In genomic region chr13:41588899-41589298, GRCh38 we compare ENCODE assay signal across 10 cellular contexts.
DNase-seq lines count a peak whose midpoint lies in the region; ATAC-seq, FAIRE-seq and TF ChIP-seq lines count a peak whose summit lies in the region.
"Had no signal": no experiment of that assay in that cellular context is flagged by ENCODE, and none has a peak within 500 bp of the region (broad histone marks: within the 10 kb centered on the region; RNA-seq: fewer than 3 reads in every experiment).

No MANE protein-coding gene starts in this region.

- peaks cover 26% of the 10 kb centered on the region for H3K4me1 ChIP-seq in HepG2 (ENCODE audit: insufficient read depth, low read length)

- BruUV-seq in HepG2 (replicated peaks; lab: Mats Ljungman, UMichigan), result no TSS peak

- no peak for TF ChIP-seq POLR2A in HepG2 (IDR thresholded peaks at IDR 0.05; ENCODE audit: insufficient read depth in 1 of 2, low read depth in 2 of 2, low read length in 2 of 2)

- H3K36me3 ChIP-seq in BJ (ENCODE audit: control insufficient read depth, insufficient read depth, low read length), result no peaks in the 10 kb centered on the region; the same call in 1 of the 2 replicates
- peaks cover 2 to 10% of the 10 kb centered on the region in 2 experiments; a peak in 3 of 5 replicates for H3K36me3 ChIP-seq in HepG2 (replicated peaks in 1 of 2; ENCODE audit: control insufficient read depth in 1 of 2, insufficient read depth in 2 of 2, low read length in 2 of 2)

- no peaks in the 10 kb centered on the region for H3K79me2 ChIP-seq in HepG2 (ENCODE audit: insufficient read depth, low read length)

- WGBS in HepG2 (ENCODE audit: low lambda C conversion rate), result 98% methylated on average over 2 of the region's 2 CpGs

- CTCF ChIA-PET in BJ (lab: Yijun Ruan, JAX), result interaction anchor here (0.9 to 1.2 kb wide), 4 partner anchors 16 to 64 kb away, joined by 3 to 4 read pairs (median 4); no protein-coding TSS in a partner anchor
- CTCF ChIA-PET in HepG2 (lab: Yijun Ruan, JAX; ENCODE audit: low intra/inter-chr PET ratio, low total read pairs), result no interaction called here

- no peak for TF ChIP-seq RAD21 in HepG2 (CRISPR knock-in tag; IDR thresholded peaks at IDR 0.05)

- TF ChIP-seq CTCF in BJ (IDR thresholded peaks at IDR 0.05; ENCODE audit: insufficient read depth, low read depth, low read length) (no peak), HepG2 (CRISPR knock-in tag; IDR thresholded peaks at IDR 0.05) (no peak)

- H3K9ac ChIP-seq in HepG2 (ENCODE audit: insufficient read depth, low read depth, low read length), result no peak overlapping the region

- no peak overlapping the region for H2AFZ ChIP-seq in HepG2 (ENCODE audit: low read length)

- no peaks in the 10 kb centered on the region for H3K9me3 ChIP-seq in HepG2 (ENCODE audit: low read length)

- DNase-seq in BJ (ENCODE audit: low read depth), result peak; percentile 93
- peak; percentile 18 for DNase-seq in LoVo (ENCODE audit: low spot score)
- DNase-seq in activated naive CD4-positive, alpha-beta T cell treated with anti-CD3 and anti-CD28 coated beads, Interleukin-2, amount 50 U/mL, for 16 hours, result peak; percentile 48
- DNase-seq in HepG2 (ENCODE audit: low spot score), result peak; percentile 50
- no peak for DNase-seq in ecto neural progenitor cell (ENCODE audit: low spot score)
- DNase-seq: hippocampal formation had no signal

- in situ Hi-C loops in HepG2 (cut with HindIII; ENCODE audit: extremely low pct_ligation_motif_present, low pct_unique_long_range_greater_than_20kb), result no loop called here

- TF ChIP-seq EP300 in HepG2 (IDR thresholded peaks at IDR 0.05; ENCODE audit: low read depth in 2 of 2, low read length in 2 of 2) (peak in 1 of 2 experiments; percentile 76; a peak in 1 of 4 replicates), HepG2 (CRISPR knock-in tag; IDR thresholded peaks at IDR 0.05; ENCODE audit: borderline replicate concordance) (no peak)

- intact Hi-C loops in HepG2 (cut with micrococcal nuclease; ENCODE audit: unreplicated experiment), result no loop called here

- ATAC-seq in HepG2, result no peak
- no peak for ATAC-seq in GM18511 (IDR thresholded peaks at IDR 0.05; ENCODE audit: unreplicated experiment)
- no peak for ATAC-seq in HG02981 (IDR thresholded peaks at IDR 0.05; ENCODE audit: unreplicated experiment)
- no peak for ATAC-seq in HG03571 (IDR thresholded peaks at IDR 0.05; ENCODE audit: unreplicated experiment)

- peak overlapping the region; percentile 35 for H3K27ac ChIP-seq in HepG2 (ENCODE audit: extremely low read length, insufficient read depth, low read length)

- POLR2A ChIA-PET in BJ (lab: Charles Lee), result no interaction called here
- POLR2A ChIA-PET in HepG2 (lab: Yijun Ruan, JAX), result interaction anchor here (0.8 kb wide), 1 partner anchor 25 kb away, joined by 3 read pairs; no protein-coding TSS in a partner anchor

- FAIRE-seq in HepG2 (lab: Jason Lieb, UNC), result no peak
- FAIRE-seq: GM12891 had no signal

- H3K4me3 ChIP-seq in BJ (ENCODE audit: low read depth, low read length) (no peak overlapping the region), HepG2 (replicated peaks in 1 of 3; ENCODE audit: insufficient read depth in 1 of 3, low read depth in 2 of 3, low read length in 3 of 3) (no peak overlapping the region)

- H3K27me3 ChIP-seq in BJ (ENCODE audit: control insufficient read depth, insufficient read depth, low read length) (no peaks in the 10 kb centered on the region), HepG2 (ENCODE audit: control insufficient read depth in 1 of 2, insufficient read depth in 2 of 2, low read length in 2 of 2) (no peaks in the 10 kb centered on the region)

- no peak overlapping the region for H3K4me2 ChIP-seq in HepG2 (ENCODE audit: low read depth, low read length)

- H4K20me1 ChIP-seq in HepG2 (ENCODE audit: insufficient read depth, low read length), result no peaks in the 10 kb centered on the region

TF ChIP-seq in HepG2, 621 proteins besides CTCF, POLR2A, EP300 and RAD21 (continues in another document):
- TF ChIP-seq, protein P1, sequence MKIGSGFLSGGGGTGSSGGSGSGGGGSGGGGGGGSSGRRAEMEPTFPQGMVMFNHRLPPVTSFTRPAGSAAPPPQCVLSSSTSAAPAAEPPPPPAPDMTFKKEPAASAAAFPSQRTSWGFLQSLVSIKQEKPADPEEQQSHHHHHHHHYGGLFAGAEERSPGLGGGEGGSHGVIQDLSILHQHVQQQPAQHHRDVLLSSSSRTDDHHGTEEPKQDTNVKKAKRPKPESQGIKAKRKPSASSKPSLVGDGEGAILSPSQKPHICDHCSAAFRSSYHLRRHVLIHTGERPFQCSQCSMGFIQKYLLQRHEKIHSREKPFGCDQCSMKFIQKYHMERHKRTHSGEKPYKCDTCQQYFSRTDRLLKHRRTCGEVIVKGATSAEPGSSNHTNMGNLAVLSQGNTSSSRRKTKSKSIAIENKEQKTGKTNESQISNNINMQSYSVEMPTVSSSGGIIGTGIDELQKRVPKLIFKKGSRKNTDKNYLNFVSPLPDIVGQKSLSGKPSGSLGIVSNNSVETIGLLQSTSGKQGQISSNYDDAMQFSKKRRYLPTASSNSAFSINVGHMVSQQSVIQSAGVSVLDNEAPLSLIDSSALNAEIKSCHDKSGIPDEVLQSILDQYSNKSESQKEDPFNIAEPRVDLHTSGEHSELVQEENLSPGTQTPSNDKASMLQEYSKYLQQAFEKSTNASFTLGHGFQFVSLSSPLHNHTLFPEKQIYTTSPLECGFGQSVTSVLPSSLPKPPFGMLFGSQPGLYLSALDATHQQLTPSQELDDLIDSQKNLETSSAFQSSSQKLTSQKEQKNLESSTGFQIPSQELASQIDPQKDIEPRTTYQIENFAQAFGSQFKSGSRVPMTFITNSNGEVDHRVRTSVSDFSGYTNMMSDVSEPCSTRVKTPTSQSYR (CRISPR knock-in tag; IDR thresholded peaks at IDR 0.05; ENCODE audit: borderline replicate concordance), result peak; percentile 33; the same call in 1 of the 2 replicates
- TF ChIP-seq ARID5B (CRISPR knock-in tag; IDR thresholded peaks at IDR 0.05) (peak; percentile 39; the same call in 1 of the 2 replicates), MAFF (IDR thresholded peaks at IDR 0.05; ENCODE audit: low read depth, low read length) (peak; percentile 92), ZNF761 (CRISPR knock-in tag; conservative IDR thresholded peaks at IDR 0.05) (no peak), SMC3 (IDR thresholded peaks at IDR 0.05; ENCODE audit: low read length) (peak; percentile 8; the same call in 1 of the 2 replicates), NFE2 (CRISPR knock-in tag; IDR thresholded peaks at IDR 0.05) (peak; percentile 30; the same call in 1 of the 2 replicates), FOXP1 (IDR thresholded peaks at IDR 0.05) (no peak), FOXP1 (CRISPR knock-in tag; IDR thresholded peaks at IDR 0.05) (0 out of 2 replicates have a peak, but pooled peaks have one; percentile 24), ZFX (CRISPR knock-in tag; IDR thresholded peaks at IDR 0.05; ENCODE audit: low read depth) (no peak), CBX2 (IDR thresholded peaks at IDR 0.05; ENCODE audit: low read depth, low read length) (no peak), CBX2 (CRISPR knock-in tag; IDR thresholded peaks at IDR 0.05; ENCODE audit: low read depth) (no peak), ZNF510 (CRISPR knock-in tag; IDR thresholded peaks at IDR 0.05; ENCODE audit: low read depth) (no peak), MTA3 (CRISPR knock-in tag; IDR thresholded peaks at IDR 0.05) (no peak), FOXA3 (CRISPR knock-in tag; IDR thresholded peaks at IDR 0.05) (0 out of 2 replicates have a peak, but pooled peaks have one; percentile 12), MAFK (conservative IDR thresholded peaks at IDR 0.05 in 1 of 2, IDR thresholded peaks at IDR 0.05 in 1 of 2; ENCODE audit: low read length in 2 of 2) (peak; percentile 87 to 97), ZBTB38 (CRISPR knock-in tag; IDR thresholded peaks at IDR 0.05) (no peak), FOSL2 (CRISPR knock-in tag; IDR thresholded peaks at IDR 0.05) (peak; percentile 71), GATAD2A (CRISPR knock-in tag; IDR thresholded peaks at IDR 0.05) (peak; percentile 21; the same call in 1 of the 2 replicates), NFE2L2 (IDR thresholded peaks at IDR 0.05; ENCODE audit: low read length) (peak; percentile 92), SKI (IDR thresholded peaks at IDR 0.05; ENCODE audit: partially characterized antibody) (no peak)
